ENCODE assay signal across 20 cellular contexts in the genomic region with DNA sequence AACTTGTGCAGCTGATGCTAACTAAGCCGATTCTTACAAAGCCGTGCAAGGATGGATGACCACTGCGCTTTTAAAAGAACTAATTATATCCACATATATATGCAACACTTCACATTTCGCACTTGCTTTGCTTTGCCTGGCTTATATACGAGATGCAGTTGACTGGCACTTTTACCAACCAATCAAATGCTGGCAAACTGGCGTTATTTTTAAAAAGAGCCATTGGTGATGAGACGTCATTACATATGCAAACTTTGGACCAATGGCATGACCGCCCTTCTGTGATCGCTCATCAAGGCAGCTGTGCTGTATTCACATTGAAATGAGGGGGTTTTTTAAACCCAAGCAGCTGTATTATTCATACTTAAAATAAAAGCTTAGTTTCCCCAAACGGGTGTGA.
"Had no signal": no experiment of that assay in that cellular context is flagged by ENCODE, and none has a peak within 500 bp of the region (broad histone marks: within the 10 kb centered on the region; RNA-seq: fewer than 3 reads in every experiment).

No MANE protein-coding gene starts in this region.

- ATAC-seq: activated CD8-positive, alpha-beta T cell treated with anti-CD3 and anti-CD28 coated beads for 36 hours; activated T-cell treated with anti-CD3 and anti-CD28 coated beads, Interleukin-2, amount 50 U/mL, for 72 hours; T-cell had no signal

- DNase-seq: activated CD4-positive, alpha-beta T cell treated with anti-CD3 and anti-CD28 coated beads for 4 hours; activated CD8-positive, alpha-beta memory T cell treated with anti-CD3 and anti-CD28 coated beads, Interleukin-2, amount 50 U/mL, for 4 hours; activated CD8-positive, alpha-beta T cell treated with anti-CD3 and anti-CD28 coated beads for 36 hours; activated gamma-delta T cell treated with Interleukin-2 at 50 U/mL for 16 hours; activated naive CD4-positive, alpha-beta T cell treated with anti-CD3 and anti-CD28 coated beads, Interleukin-2, amount 10 ng/mL, durations not matched to agents 7 days and 5 days; activated naive CD8-positive, alpha-beta T cell treated with anti-CD3 and anti-CD28 coated beads for 36 hours; activated T-cell treated with anti-CD3 and anti-CD28 coated beads, Interleukin-2, amount 50 U/mL, for 72 hours; brain microvascular endothelial cell; MG63; MV-4-11; NCI-H1105; NCI-H1436; NCI-H187; NCI-H2081 treated with DMSO at 0.1 percent for 48 hours; NCI-H2171; NCI-H226; NCI-H526; NCI-H774; SIG-M5; T-cell had no signal
